14 cellular contexts compared by ENCODE assay signal in the genomic region with DNA sequence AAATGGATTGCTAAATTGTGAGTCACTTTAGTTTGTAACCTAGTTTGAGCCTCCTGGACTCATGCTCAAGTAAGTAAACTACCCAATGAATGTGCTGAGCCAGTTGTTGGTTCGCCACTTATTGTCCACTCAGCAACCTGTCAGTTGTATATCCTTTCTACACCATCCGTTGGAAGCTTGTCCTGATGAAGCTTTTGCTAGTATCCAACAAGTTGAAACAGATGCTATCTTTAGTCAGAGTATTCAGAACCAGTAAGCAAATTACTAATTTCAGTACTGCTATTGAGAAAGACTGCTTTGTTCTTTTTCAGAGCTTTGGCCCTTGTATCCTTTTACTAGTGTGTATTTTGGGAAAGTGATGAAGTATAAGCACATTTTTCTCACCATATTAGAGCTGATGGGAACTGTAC. TPM values are rescaled to one million over a fixed set of nuclear protein-coding genes. Genes with fewer than 3 reads are reported as not detected.
DNase-seq lines count a peak whose midpoint lies in the region; ATAC-seq and TF ChIP-seq lines count a peak whose summit lies in the region.
"Had no signal": no experiment of that assay in that cellular context is flagged by ENCODE, and none has a peak within 500 bp of the region (broad histone marks: within the 10 kb centered on the region; RNA-seq: fewer than 3 reads in every experiment).

No MANE protein-coding gene starts in this region.

- no peak overlapping the region for H3K27ac Mint-ChIP-seq in Calu3 (ENCODE audit: unreplicated experiment)

- H3K9me3 ChIP-seq in A673 (ENCODE audit: low read depth, low read length, poor library complexity, severe bottlenecking) (no peaks in the 10 kb centered on the region), Panc1 (ENCODE audit: control insufficient read depth, insufficient read depth, low read depth, low read length) (no peaks in the 10 kb centered on the region), esophagus squamous epithelium (no peaks in the 10 kb centered on the region), WERI-Rb-1 (ENCODE audit: severe bottlenecking) (no peaks in the 10 kb centered on the region), tibial artery (no peaks in the 10 kb centered on the region)
- H3K9me3 ChIP-seq: vagina had no signal

- no peak overlapping the region for H3K4me3 Mint-ChIP-seq in Calu3 (ENCODE audit: low read depth, unreplicated experiment)

- 39 to 44% methylated on average over 2 of the region's 2 CpGs for WGBS in esophagus squamous epithelium, 2 donors

- no peak for ATAC-seq in Panc1

- POLR2A ChIA-PET in A673 (lab: Charles Lee; ENCODE audit: low non-redundant PET), result no interaction called here
- POLR2A ChIA-PET in Panc1 (lab: Charles Lee), result no interaction called here

- H3K4me1 ChIP-seq in A673 (ENCODE audit: insufficient read depth, low read length, poor library complexity, severe bottlenecking), result peaks cover 21% of the 10 kb centered on the region
- peaks cover 11% of the 10 kb centered on the region; the same call in 1 of the 2 replicates for H3K4me1 ChIP-seq in Panc1 (ENCODE audit: control insufficient read depth, insufficient read depth, low read length)
- peaks cover 6 to 64% (median 29%) of the 10 kb centered on the region in 3 donors for H3K4me1 ChIP-seq in esophagus squamous epithelium
- H3K4me1 ChIP-seq in tibial artery, result peaks cover 0 to 34% (median 15%) of the 10 kb centered on the region in 4 donors

- no peaks in the 10 kb centered on the region for H3K27me3 Mint-ChIP-seq in Calu3 (ENCODE audit: unreplicated experiment)

- peaks cover 32% of the 10 kb centered on the region for H3K36me3 Mint-ChIP-seq in Calu3 (ENCODE audit: insufficient read depth, unreplicated experiment)

- TF ChIP-seq POLR2A in esophagus squamous epithelium (IDR thresholded peaks at IDR 0.05), result no peak

- H3K36me3 ChIP-seq in A673 (ENCODE audit: insufficient read depth, low read length, poor library complexity, severe bottlenecking) (peaks cover 25% of the 10 kb centered on the region), Panc1 (ENCODE audit: control insufficient read depth, insufficient read depth, low read length) (peaks cover 7% of the 10 kb centered on the region), esophagus squamous epithelium (peaks cover 4 to 24% (median 14%) of the 10 kb centered on the region in 3 donors), WERI-Rb-1 (peaks cover 28% of the 10 kb centered on the region), tibial artery (peaks cover 7 to 12% (median 9%) of the 10 kb centered on the region in 3 donors)

- DNase-seq in A673 (ENCODE audit: low spot score), result no peak
- peak; percentile 38 for DNase-seq in H4 (ENCODE audit: low spot score)
- no peak for DNase-seq in Panc1 (ENCODE audit: low read depth, low spot score)
- DNase-seq in esophagus squamous epithelium (lab: John Stamatoyannopoulos, UW), result no peak
- DNase-seq in Calu3, result no peak
- no peak for DNase-seq in WERI-Rb-1
- no peak for DNase-seq in stimulated activated CD4-positive, alpha-beta T cell treated with anti-CD3 and anti-CD28 coated beads, Interleukin-2, amount 100 ng/mL, for 24 hours
- DNase-seq in tibial artery, result no peak
- DNase-seq: AML-193; amniotic stem cell; effector CD8-positive, alpha-beta T cell; T-helper 9 cell had no signal

- no peak for TF ChIP-seq CTCF in A673 (conservative IDR thresholded peaks at IDR 0.05; ENCODE audit: low read depth, low read length)
- no peak for TF ChIP-seq CTCF in Panc1 (IDR thresholded peaks at IDR 0.05)
- no peak for TF ChIP-seq CTCF in esophagus squamous epithelium (IDR thresholded peaks at IDR 0.05)
- TF ChIP-seq CTCF in Calu3 (IDR thresholded peaks at IDR 0.05; ENCODE audit: unreplicated experiment), result no peak
- TF ChIP-seq CTCF in WERI-Rb-1 (IDR thresholded peaks at IDR 0.05; ENCODE audit: low read depth, low read length), result no peak
- no peak for TF ChIP-seq CTCF in tibial artery (IDR thresholded peaks at IDR 0.05)

- peak overlapping the region; percentile 96 for H3K27ac ChIP-seq in A673 (ENCODE audit: low read depth, low read length, poor library complexity, severe bottlenecking)
- H3K27ac ChIP-seq in Panc1 (ENCODE audit: low read length), result peak overlapping the region; percentile 12; the same call in 1 of the 2 replicates
- peak overlapping the region in 3 of 4 donors; percentile 39 to 95 (median 90) for H3K27ac ChIP-seq in esophagus squamous epithelium
- H3K27ac ChIP-seq in WERI-Rb-1, result no peak overlapping the region
- no peak overlapping the region for H3K27ac ChIP-seq in tibial artery
- H3K27ac ChIP-seq: parathyroid adenoma had no signal

- no peaks in the 10 kb centered on the region for H3K4me1 Mint-ChIP-seq in Calu3 (ENCODE audit: low read depth, unreplicated experiment)

- H3K27me3 ChIP-seq in A673 (replicated peaks; ENCODE audit: insufficient read depth, low read depth, low read length, poor library complexity) (no peaks in the 10 kb centered on the region), Panc1 (ENCODE audit: control insufficient read depth, insufficient read depth, low read length) (no peaks in the 10 kb centered on the region), esophagus squamous epithelium (no peaks in the 10 kb centered on the region), WERI-Rb-1 (ENCODE audit: insufficient read depth, low read depth, severe bottlenecking) (no peaks in the 10 kb centered on the region), tibial artery (no peaks in the 10 kb centered on the region)
- H3K27me3 ChIP-seq: vagina had no signal

- in situ Hi-C loops in Panc1 (cut with HindIII; ENCODE audit: low pct_unique_long_range_greater_than_20kb, low sequenced_read_pairs), result no loop called here

- H3K9me3 Mint-ChIP-seq in Calu3 (ENCODE audit: low read depth, unreplicated experiment), result no peaks in the 10 kb centered on the region

- no TSS peak for BruUV-seq in A673 (replicated peaks; lab: Mats Ljungman, UMichigan)
- BruUV-seq in Panc1 (replicated peaks; lab: Mats Ljungman, UMichigan), result no TSS peak
- no TSS peak for BruUV-seq in Calu3 (replicated peaks; lab: Mats Ljungman, UMichigan)

- CTCF ChIA-PET in A673 (lab: Charles Lee), result interaction anchor here (2.7 kb wide), 1 partner anchor 266 kb away, joined by 15 read pairs; no protein-coding TSS in a partner anchor
- CTCF ChIA-PET in Panc1 (lab: Charles Lee), result interaction anchor here (1.1 kb wide), 1 partner anchor 119 kb away, joined by 5 read pairs; no protein-coding TSS in a partner anchor
- CTCF ChIA-PET in Calu3 (lab: Charles Lee), result interaction anchor here (0.7 to 1.7 kb wide), 2 partner anchors 266 to 576 kb away, joined by 3 to 7 read pairs; no protein-coding TSS in a partner anchor

- intact Hi-C loops in A673 (cut with micrococcal nuclease; ENCODE audit: unreplicated experiment) (loop anchor here (5.0 kb wide), 1 partner anchor 265 kb away; no protein-coding TSS in a partner anchor), Panc1 (cut with micrococcal nuclease; ENCODE audit: unreplicated experiment) (no loop called here), esophagus squamous epithelium (cut with DNase I) (loop anchor here (5.0 to 10.0 kb wide), 2 partner anchors 70 to 202 kb away; no protein-coding TSS in a partner anchor), Calu3 (cut with micrococcal nuclease; ENCODE audit: unreplicated experiment) (loop anchor here (5.0 kb wide), 1 partner anchor 200 kb away; no protein-coding TSS in a partner anchor), tibial artery (cut with DNase I; ENCODE audit: low total_unique reads) (loop anchor here (5.0 to 10.0 kb wide), 2 partner anchors 120 to 258 kb away; a partner anchor contains a TSS)

- H3K4me3 ChIP-seq in A673 (ENCODE audit: low read depth, low read length, poor library complexity, severe bottlenecking) (no peak overlapping the region), Panc1 (ENCODE audit: low read depth in 2 of 2, low read length in 2 of 2) (no peak overlapping the region), esophagus squamous epithelium (no peak overlapping the region), WERI-Rb-1 (ENCODE audit: low read depth, low read length) (no peak overlapping the region), tibial artery (no peak overlapping the region)
- H3K4me3 ChIP-seq: vagina had no signal

RNA-seq across cellular contexts. Expression of a gene that starts 4.3 kb away (rescaled TPM):
- total RNA-seq in A673 (2021), result 105 and 123 TPM in 2 replicates
- total RNA-seq in H4 (2014; rRNA removed; shearing (Covaris generic)), result 29.9 and 36.9 TPM in 2 replicates
- total RNA-seq in Panc1 (2021; ENCODE audit: unreplicated experiment), result 55.0 TPM
- 14.0 TPM for polyA plus RNA-seq in Panc1 (2012; ENCODE audit: insufficient read length)
- 10 to 100 TPM; 28.8 to 51.1 (median 38.4) TPM for total RNA-seq in esophagus squamous epithelium
- 45.2 and 46.2 TPM in 2 replicates for total RNA-seq in Calu3 (2022)

RNA-seq across cellular contexts. Expression of a gene that starts 5.3 kb away (rescaled TPM):
- total RNA-seq in A673 (2021), result 116 and 117 TPM in 2 replicates
- total RNA-seq in H4 (2014; rRNA removed; shearing (Covaris generic)), result 154 and 169 TPM in 2 replicates
- 56.5 TPM for total RNA-seq in Panc1 (2021; ENCODE audit: unreplicated experiment)
- 90.0 TPM for polyA plus RNA-seq in Panc1 (2012; ENCODE audit: insufficient read length)
- total RNA-seq in esophagus squamous epithelium, result 10 to 100 TPM; 24.6 to 57.5 (median 40.9) TPM
- total RNA-seq in Calu3 (2022), result 31.8 and 38.6 TPM in 2 replicates

RNA-seq across cellular contexts. Expression of a gene that starts 17.0 kb away (rescaled TPM):
- total RNA-seq in A673 (2021), result 6.0 and 6.9 TPM in 2 replicates
- total RNA-seq in H4 (2014; rRNA removed; shearing (Covaris generic)), result 0.72 TPM in 1 of 2 replicates, not detected in the other
- 2.3 TPM for total RNA-seq in Panc1 (2021; ENCODE audit: unreplicated experiment)
- polyA plus RNA-seq in Panc1 (2012; ENCODE audit: insufficient read length), result 0.67 TPM
- under 1 TPM in 1 of 4 donors, not detected in 3; 0.38 TPM for total RNA-seq in esophagus squamous epithelium
- not detected in 2 replicates for total RNA-seq in Calu3 (2022)

Comparison
In these comparisons a context has a peak if more than half of its experiments do, and no peak if none do; other contexts are left out.
1. H3K27ac ChIP-seq: peak in A673 (single experiment), Panc1 (single experiment) and esophagus squamous epithelium (3 of 4); none in WERI-Rb-1 (single experiment) and tibial artery (0 of 2).